28 cellular contexts compared by ENCODE assay signal in genomic region chr2:217801711-217802110, GRCh38.
DNase-seq lines count a peak whose midpoint lies in the region; TF ChIP-seq lines count a peak whose summit lies in the region.
"Had no signal": no experiment of that assay in that cellular context is flagged by ENCODE, and none has a peak within 500 bp of the region (broad histone marks: within the 10 kb centered on the region; RNA-seq: fewer than 3 reads in every experiment).

No MANE protein-coding gene starts in this region.

- in situ Hi-C loops in HAP-1 (cut with MboI; ENCODE audit: low sequenced_read_pairs) = no loop called here

- H3K4me3 ChIP-seq in H7 (ENCODE audit: insufficient read depth, low read depth, low read length) (no peak overlapping the region), coronary artery (no peak overlapping the region), stomach smooth muscle (ENCODE audit: low read length in 2 of 2) (no peak overlapping the region), HAP-1 (no peak overlapping the region)
- H3K4me3 ChIP-seq: ascending aorta, K562, prostate gland, SJSA1, upper lobe of left lung had no signal

- H3K4me3 Mint-ChIP-seq in mesothelial cell of epicardium = no peak overlapping the region
- H3K4me3 Mint-ChIP-seq: activated CD4-positive, alpha-beta memory T cell treated with anti-CD3 and anti-CD28 coated beads, Interleukin-2, amount 10 ng/mL, durations not matched to agents 7 days and 5 days; activated naive CD8-positive, alpha-beta T cell treated with anti-CD3 and anti-CD28 coated beads for 36 hours; activated T-helper 17 cell treated with anti-CD3 and anti-CD28 coated beads, Interleukin-2, amount 50 U/mL, for 72 hours; H9; neural crest cell; T-cell had no signal

- no peak overlapping the region for H3K9ac ChIP-seq in stomach smooth muscle (ENCODE audit: low read length in 2 of 2)

- peaks cover 59% of the 10 kb centered on the region for H3K4me1 ChIP-seq in stomach smooth muscle (ENCODE audit: control insufficient read depth, insufficient read depth, low read length)
- no peaks in the 10 kb centered on the region for H3K4me1 ChIP-seq in HAP-1
- H3K4me1 ChIP-seq: prostate gland, SJSA1 had no signal

- H3K27ac ChIP-seq in coronary artery (peak overlapping the region; percentile 12 to 73), stomach smooth muscle (ENCODE audit: low read length) (peak overlapping the region; percentile 55)
- H3K27ac ChIP-seq: SJSA1 had no signal

- H3K36me3 ChIP-seq in H7 (replicated peaks; ENCODE audit: control insufficient read depth, insufficient read depth, low read length) (no peaks in the 10 kb centered on the region), stomach smooth muscle (ENCODE audit: control insufficient read depth in 2 of 2, insufficient read depth in 2 of 2, low read length in 2 of 2) (peaks cover 54 to 61% of the 10 kb centered on the region in 2 donors), HAP-1 (replicated peaks) (no peaks in the 10 kb centered on the region)
- H3K36me3 ChIP-seq: SJSA1 had no signal

- DNase-seq in H7 (peak; percentile 49), coronary artery (ENCODE audit: low spot score) (peak; percentile 74), mesothelial cell of epicardium (ENCODE audit: low spot score in 2 of 2, unreplicated experiment in 2 of 2) (no peak), HAP-1 (ENCODE audit: low spot score in 2 of 2) (no peak), activated T-cell treated with anti-CD3 and anti-CD28 coated beads for 4 hours (no peak), NCI-H774 (lab: John Stamatoyannopoulos, UW) (no peak)
- no peak for DNase-seq in activated CD4-positive, alpha-beta T cell treated with anti-CD3 and anti-CD28 coated beads for 4 hours
- DNase-seq: activated CD4-positive, alpha-beta memory T cell treated with anti-CD3 and anti-CD28 coated beads, Interleukin-2, amount 10 ng/mL, durations not matched to agents 7 days and 5 days; activated CD8-positive, alpha-beta memory T cell treated with anti-CD3 and anti-CD28 coated beads, Interleukin-2, amount 50 U/mL, for 48 hours; activated naive CD8-positive, alpha-beta T cell treated with anti-CD3 and anti-CD28 coated beads for 36 hours; C1 segment of cervical spinal cord; caudate nucleus; DMS79 treated with DMSO at 0.1 percent for 48 hours; H9; NCI-H1105 treated with DMSO at 0.1 percent for 48 hours; NCI-H2029 treated with DMSO at 0.1 percent for 48 hours; NCI-H2227 treated with DMSO at 0.1 percent for 48 hours; NCI-H526 treated with DMSO at 0.1 percent for 48 hours; stimulated activated naive CD8-positive, alpha-beta T cell treated with anti-CD3 and anti-CD28 coated beads, Interleukin-15, Interleukin-2, amounts not matched to agents 100 U/mL and 50 U/mL, for 24 hours; T-cell; upper lobe of left lung had no signal

- peak overlapping the region; percentile 19 for H3K27ac Mint-ChIP-seq in mesothelial cell of epicardium
- H3K27ac Mint-ChIP-seq: activated CD4-positive, alpha-beta memory T cell treated with anti-CD3 and anti-CD28 coated beads, Interleukin-2, amount 10 ng/mL, durations not matched to agents 7 days and 5 days; activated naive CD8-positive, alpha-beta T cell treated with anti-CD3 and anti-CD28 coated beads for 36 hours; activated T-helper 17 cell treated with anti-CD3 and anti-CD28 coated beads, Interleukin-2, amount 50 U/mL, for 72 hours; T-cell had no signal

- peaks cover 11% of the 10 kb centered on the region for H3K4me1 Mint-ChIP-seq in mesothelial cell of epicardium
- H3K4me1 Mint-ChIP-seq: activated naive CD8-positive, alpha-beta T cell treated with anti-CD3 and anti-CD28 coated beads for 36 hours had no signal

- H3K36me3 Mint-ChIP-seq in mesothelial cell of epicardium = peaks cover 10% of the 10 kb centered on the region
- H3K36me3 Mint-ChIP-seq: activated naive CD8-positive, alpha-beta T cell treated with anti-CD3 and anti-CD28 coated beads for 36 hours; T-cell had no signal

- H3K27me3 Mint-ChIP-seq in mesothelial cell of epicardium (ENCODE audit: low read depth) = no peaks in the 10 kb centered on the region
- H3K27me3 Mint-ChIP-seq: activated CD4-positive, alpha-beta memory T cell treated with anti-CD3 and anti-CD28 coated beads, Interleukin-2, amount 10 ng/mL, durations not matched to agents 7 days and 5 days; activated naive CD8-positive, alpha-beta T cell treated with anti-CD3 and anti-CD28 coated beads for 36 hours had no signal

- TF ChIP-seq CTCF in coronary artery (IDR thresholded peaks at IDR 0.05) (no peak), mesothelial cell of epicardium (IDR thresholded peaks at IDR 0.05; ENCODE audit: unreplicated experiment) (no peak)

- H3K27me3 ChIP-seq in H7 (ENCODE audit: control insufficient read depth, insufficient read depth, low read length) (no peaks in the 10 kb centered on the region), stomach smooth muscle (ENCODE audit: control insufficient read depth in 1 of 2, insufficient read depth in 2 of 2, low read length in 2 of 2) (no peaks in the 10 kb centered on the region), HAP-1 (ENCODE audit: low read depth) (no peaks in the 10 kb centered on the region)
- H3K27me3 ChIP-seq: ascending aorta, SJSA1, upper lobe of left lung had no signal

- no peaks in the 10 kb centered on the region for H3K9me3 ChIP-seq in stomach smooth muscle (ENCODE audit: control insufficient read depth in 2 of 2, low read length in 2 of 2)
- H3K9me3 ChIP-seq in HAP-1 = no peaks in the 10 kb centered on the region
- H3K9me3 ChIP-seq: ascending aorta, prostate gland, SJSA1, upper lobe of left lung had no signal

- H3K9me3 Mint-ChIP-seq in mesothelial cell of epicardium = no peaks in the 10 kb centered on the region
- H3K9me3 Mint-ChIP-seq: activated naive CD8-positive, alpha-beta T cell treated with anti-CD3 and anti-CD28 coated beads for 36 hours; activated T-helper 17 cell treated with anti-CD3 and anti-CD28 coated beads, Interleukin-2, amount 50 U/mL, for 72 hours had no signal

Comparison
In these comparisons a context has a peak if more than half of its experiments do, and no peak if none do; other contexts are left out.
1. DNase-seq: peak in H7 (single experiment) and coronary artery (single experiment); none in mesothelial cell of epicardium (0 of 2), activated CD4-positive, alpha-beta T cell treated with anti-CD3 and anti-CD28 coated beads for 4 hours (0 of 2), HAP-1 (0 of 2), activated T-cell treated with anti-CD3 and anti-CD28 coated beads for 4 hours (single experiment) and NCI-H774 (single experiment).